ENCODE assay signal across 21 cellular contexts in the genomic region with DNA sequence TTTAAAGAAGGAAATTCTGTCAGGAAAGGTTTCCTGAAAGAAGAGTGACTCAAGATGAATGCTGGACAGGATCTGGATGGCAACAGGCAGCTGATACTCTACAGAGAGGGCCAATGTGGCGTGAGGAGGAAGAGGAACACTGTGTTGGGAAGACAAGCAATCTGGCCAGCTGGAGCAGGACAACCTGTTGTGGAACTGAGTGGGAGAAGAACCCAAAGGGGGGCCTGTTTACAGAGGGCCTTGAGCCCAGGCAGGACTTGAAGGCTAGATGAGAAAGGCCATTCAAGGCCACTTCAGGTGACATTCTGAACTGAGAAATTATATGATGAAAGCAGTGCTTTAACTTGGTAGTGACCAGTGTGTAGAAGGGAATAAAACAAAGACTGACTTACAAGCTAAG. TPM values are rescaled to one million over a fixed set of nuclear protein-coding genes. Genes with fewer than 3 reads are reported as not detected.
DNase-seq lines count a peak whose midpoint lies in the region; ATAC-seq, FAIRE-seq and TF ChIP-seq lines count a peak whose summit lies in the region.
"Had no signal": no experiment of that assay in that cellular context is flagged by ENCODE, and none has a peak within 500 bp of the region (broad histone marks: within the 10 kb centered on the region; RNA-seq: fewer than 3 reads in every experiment).

No MANE protein-coding gene starts in this region.

- ATAC-seq in activated CD8-positive, alpha-beta T cell treated with anti-CD3 and anti-CD28 coated beads for 36 hours = no peak
- ATAC-seq in activated CD8-positive, alpha-beta T cell treated with anti-CD3 and anti-CD28 coated beads, Interleukin-2, amount 10 ng/mL, durations not matched to agents 7 days and 5 days = no peak
- ATAC-seq in CD4-positive, alpha-beta T cell (ENCODE audit: poor library complexity) = no peak
- ATAC-seq in body of pancreas (peak; percentile 93), pancreas (peak; percentile 88 to 97 (median 94)), HG03159 (IDR thresholded peaks at IDR 0.05; ENCODE audit: unreplicated experiment) (no peak)
- ATAC-seq: GM23338 had no signal

- H3K4me1 ChIP-seq in body of pancreas = peaks cover 33% of the 10 kb centered on the region
- H3K4me1 ChIP-seq in pancreas = peaks cover 5 to 18% (median 16%) of the 10 kb centered on the region in 3 donors

- CTCF ChIA-PET in activated CD8-positive, alpha-beta T cell treated with anti-CD3 and anti-CD28 coated beads for 36 hours (lab: Charles Lee) = no interaction called here
- CTCF ChIA-PET in activated CD8-positive, alpha-beta T cell treated with anti-CD3 and anti-CD28 coated beads, Interleukin-2, amount 10 ng/mL, durations not matched to agents 7 days and 5 days (lab: Charles Lee) = no interaction called here
- CTCF ChIA-PET in CD4-positive, alpha-beta T cell (lab: Charles Lee) = interaction anchor here (1.3 kb wide), 1 partner anchor 10 kb away, joined by 3 read pairs; no protein-coding TSS in a partner anchor

- no peaks in the 10 kb centered on the region for H3K27me3 Mint-ChIP-seq in activated CD8-positive, alpha-beta T cell treated with anti-CD3 and anti-CD28 coated beads for 36 hours
- no peaks in the 10 kb centered on the region for H3K27me3 Mint-ChIP-seq in activated CD8-positive, alpha-beta T cell treated with anti-CD3 and anti-CD28 coated beads, Interleukin-2, amount 10 ng/mL, durations not matched to agents 7 days and 5 days (ENCODE audit: low read depth)
- H3K27me3 Mint-ChIP-seq in CD4-positive, alpha-beta T cell = no peaks in the 10 kb centered on the region

- no peak for TF ChIP-seq CTCF in activated CD8-positive, alpha-beta T cell treated with anti-CD3 and anti-CD28 coated beads for 36 hours (IDR thresholded peaks at IDR 0.05)
- TF ChIP-seq CTCF in CD4-positive, alpha-beta T cell (IDR thresholded peaks at IDR 0.05) = no peak
- TF ChIP-seq CTCF in body of pancreas (IDR thresholded peaks at IDR 0.05) (no peak), pancreas (IDR thresholded peaks at IDR 0.05) (no peak), coronary artery (IDR thresholded peaks at IDR 0.05) (no peak)

- no peak overlapping the region for H3K4me3 ChIP-seq in body of pancreas
- no peak overlapping the region for H3K4me3 ChIP-seq in pancreas
- H3K4me3 ChIP-seq in coronary artery = no peak overlapping the region
- H3K4me3 ChIP-seq: BLaER1 treated with 17β-estradiol and CSF1 and Interleukin-3, amounts not matched to agents 10 nM and 100 nM; GM23338; uterus had no signal

- POLR2A ChIA-PET in activated CD8-positive, alpha-beta T cell treated with anti-CD3 and anti-CD28 coated beads for 36 hours (lab: Charles Lee) = interaction anchor here (1.2 kb wide), 1 partner anchor 73 kb away, joined by 3 read pairs; a partner anchor contains a TSS
- POLR2A ChIA-PET in activated CD8-positive, alpha-beta T cell treated with anti-CD3 and anti-CD28 coated beads, Interleukin-2, amount 10 ng/mL, durations not matched to agents 7 days and 5 days (lab: Charles Lee) = no interaction called here
- POLR2A ChIA-PET in CD4-positive, alpha-beta T cell (lab: Charles Lee) = no interaction called here

- no peak for TF ChIP-seq POLR2A in body of pancreas (IDR thresholded peaks at IDR 0.05)

- H3K27ac ChIP-seq in CD4-positive, alpha-beta T cell (ENCODE audit: low read depth, low read length) = no peak overlapping the region
- H3K27ac ChIP-seq in body of pancreas (peak overlapping the region in 1 of 4 donors; percentile 52), pancreas (no peak overlapping the region), coronary artery (no peak overlapping the region)
- H3K27ac ChIP-seq: BLaER1 treated with 17β-estradiol and CSF1 and Interleukin-3, amounts not matched to agents 10 nM and 100 nM; uterus had no signal

- no peaks in the 10 kb centered on the region for H3K9me3 ChIP-seq in CD4-positive, alpha-beta T cell (ENCODE audit: control insufficient read depth, low read length)
- no peaks in the 10 kb centered on the region for H3K9me3 ChIP-seq in body of pancreas
- no peaks in the 10 kb centered on the region for H3K9me3 ChIP-seq in pancreas
- H3K9me3 ChIP-seq: BLaER1 treated with 17β-estradiol and CSF1 and Interleukin-3, amounts not matched to agents 10 nM and 100 nM; uterus had no signal

- FAIRE-seq in pancreas (lab: Jason Lieb, UNC) = no peak
- FAIRE-seq: endometrium had no signal

- no peaks in the 10 kb centered on the region for H3K27me3 ChIP-seq in CD4-positive, alpha-beta T cell (ENCODE audit: control insufficient read depth, insufficient read depth, low read length)
- H3K27me3 ChIP-seq in body of pancreas (no peaks in the 10 kb centered on the region), pancreas (no peaks in the 10 kb centered on the region)
- H3K27me3 ChIP-seq: BLaER1 treated with 17β-estradiol and CSF1 and Interleukin-3, amounts not matched to agents 10 nM and 100 nM; uterus had no signal

- peak overlapping the region; percentile 51 for H3K27ac Mint-ChIP-seq in activated CD8-positive, alpha-beta T cell treated with anti-CD3 and anti-CD28 coated beads for 36 hours
- no peak overlapping the region for H3K27ac Mint-ChIP-seq in activated CD8-positive, alpha-beta T cell treated with anti-CD3 and anti-CD28 coated beads, Interleukin-2, amount 10 ng/mL, durations not matched to agents 7 days and 5 days
- peak overlapping the region; percentile 0 for H3K27ac Mint-ChIP-seq in CD4-positive, alpha-beta T cell
- H3K27ac Mint-ChIP-seq: GM23338 had no signal

- H3K9me3 Mint-ChIP-seq in activated CD8-positive, alpha-beta T cell treated with anti-CD3 and anti-CD28 coated beads for 36 hours = no peaks in the 10 kb centered on the region
- no peaks in the 10 kb centered on the region for H3K9me3 Mint-ChIP-seq in activated CD8-positive, alpha-beta T cell treated with anti-CD3 and anti-CD28 coated beads, Interleukin-2, amount 10 ng/mL, durations not matched to agents 7 days and 5 days (ENCODE audit: insufficient read depth)
- no peaks in the 10 kb centered on the region for H3K9me3 Mint-ChIP-seq in CD4-positive, alpha-beta T cell
- H3K9me3 Mint-ChIP-seq: GM23338 had no signal

- DNase-seq in activated CD8-positive, alpha-beta T cell treated with anti-CD3 and anti-CD28 coated beads for 36 hours = no peak
- no peak for DNase-seq in activated CD8-positive, alpha-beta T cell treated with anti-CD3 and anti-CD28 coated beads, Interleukin-2, amount 10 ng/mL, durations not matched to agents 7 days and 5 days
- no peak for DNase-seq in CD4-positive, alpha-beta T cell
- DNase-seq in body of pancreas (peak; percentile 59 to 81 (median 67)), pancreas (peak in 4 of 6 donors; percentile 45 to 73 (median 60)), coronary artery (ENCODE audit: low spot score) (no peak), SIG-M5 treated with dmso at 0.1 percent for 504 hours (lab: John Stamatoyannopoulos, UW; ENCODE audit: unreplicated experiment) (no peak)
- DNase-seq: ACHN; activated CD4-positive, CD25-positive, alpha-beta regulatory T cell; activated CD8-positive, alpha-beta memory T cell treated with anti-CD3 and anti-CD28 coated beads for 24 hours; cortex of kidney; glutamatergic neuron; NCI-H748 treated with DMSO at 0.1 percent for 48 hours; OCI-M1; posterior cingulate gyrus; T1000; uterus had no signal

- intact Hi-C loops in activated CD8-positive, alpha-beta T cell treated with anti-CD3 and anti-CD28 coated beads for 36 hours (cut with micrococcal nuclease) = no loop called here
- intact Hi-C loops in CD4-positive, alpha-beta T cell (cut with DNase I, micrococcal nuclease) = no loop called here
- intact Hi-C loops in body of pancreas (cut with DNase I) = no loop called here
- intact Hi-C loops in pancreas (cut with DNase I) = no loop called here

- WGBS in body of pancreas, 2 donors = 33 to 38% methylated on average over 1 of the region's 1 CpG
- 27 to 32% methylated on average over 1 of the region's 1 CpG for WGBS in pancreas, 2 donors

- peaks cover 56% of the 10 kb centered on the region for H3K36me3 Mint-ChIP-seq in activated CD8-positive, alpha-beta T cell treated with anti-CD3 and anti-CD28 coated beads for 36 hours (ENCODE audit: low read depth)
- H3K36me3 Mint-ChIP-seq in activated CD8-positive, alpha-beta T cell treated with anti-CD3 and anti-CD28 coated beads, Interleukin-2, amount 10 ng/mL, durations not matched to agents 7 days and 5 days (ENCODE audit: low read depth) = peaks cover 52% of the 10 kb centered on the region
- H3K36me3 Mint-ChIP-seq in CD4-positive, alpha-beta T cell (ENCODE audit: low read depth) = peaks cover 67% of the 10 kb centered on the region

- peaks cover 53% of the 10 kb centered on the region for H3K4me1 Mint-ChIP-seq in activated CD8-positive, alpha-beta T cell treated with anti-CD3 and anti-CD28 coated beads for 36 hours (ENCODE audit: low read depth)
- peaks cover 40% of the 10 kb centered on the region for H3K4me1 Mint-ChIP-seq in activated CD8-positive, alpha-beta T cell treated with anti-CD3 and anti-CD28 coated beads, Interleukin-2, amount 10 ng/mL, durations not matched to agents 7 days and 5 days (ENCODE audit: low read depth)
- peaks cover 47% of the 10 kb centered on the region for H3K4me1 Mint-ChIP-seq in CD4-positive, alpha-beta T cell (ENCODE audit: low read depth)
- H3K4me1 Mint-ChIP-seq: GM23338 had no signal

- H3K36me3 ChIP-seq in body of pancreas (replicated peaks in 1 of 2; ENCODE audit: insufficient read depth in 1 of 2, low read depth in 2 of 2) (peaks cover 0 to 9% of the 10 kb centered on the region in 2 donors), pancreas (peaks cover 0 to 7% (median 3%) of the 10 kb centered on the region in 3 donors)
- H3K36me3 ChIP-seq: uterus had no signal

- H3K4me3 Mint-ChIP-seq in activated CD8-positive, alpha-beta T cell treated with anti-CD3 and anti-CD28 coated beads for 36 hours = no peak overlapping the region
- H3K4me3 Mint-ChIP-seq in activated CD8-positive, alpha-beta T cell treated with anti-CD3 and anti-CD28 coated beads, Interleukin-2, amount 10 ng/mL, durations not matched to agents 7 days and 5 days = no peak overlapping the region
- H3K4me3 Mint-ChIP-seq in CD4-positive, alpha-beta T cell = no peak overlapping the region
- H3K4me3 Mint-ChIP-seq: GM23338 had no signal

RNA-seq across cellular contexts. Expression of a gene that starts 8.5 kb away (rescaled TPM):
- total RNA-seq in activated CD8-positive, alpha-beta T cell treated with anti-CD3 and anti-CD28 coated beads for 36 hours = 10 to 100 TPM; 41.4 to 49.6 TPM
- 10 to 100 TPM; 39.4 to 43.6 TPM for total RNA-seq in activated CD8-positive, alpha-beta T cell treated with anti-CD3 and anti-CD28 coated beads, Interleukin-2, amount 10 ng/mL, durations not matched to agents 7 days and 5 days
- total RNA-seq in CD4-positive, alpha-beta T cell = 10 to 100 TPM; 75.1 to 81.1 TPM
- total RNA-seq in body of pancreas (10 to 100 TPM; 13.0 to 37.9 TPM), pancreas (10 to 100 TPM; 10.7 to 25.6 (median 13.7) TPM)
- 1 to 10 TPM; 6.9 to 9.3 TPM for polyA plus RNA-seq in pancreas

Comparison
In these comparisons a context has a peak if more than half of its experiments do, and no peak if none do; other contexts are left out.
1. ATAC-seq: peak in body of pancreas (single experiment) and pancreas (4 of 4); none in activated CD8-positive, alpha-beta T cell treated with anti-CD3 and anti-CD28 coated beads for 36 hours (single experiment), activated CD8-positive, alpha-beta T cell treated with anti-CD3 and anti-CD28 coated beads, Interleukin-2, amount 10 ng/mL, durations not matched to agents 7 days and 5 days (single experiment), CD4-positive, alpha-beta T cell (single experiment) and HG03159 (single experiment).
2. DNase-seq: peak in body of pancreas (4 of 4) and pancreas (4 of 6); none in activated CD8-positive, alpha-beta T cell treated with anti-CD3 and anti-CD28 coated beads for 36 hours (single experiment), activated CD8-positive, alpha-beta T cell treated with anti-CD3 and anti-CD28 coated beads, Interleukin-2, amount 10 ng/mL, durations not matched to agents 7 days and 5 days (single experiment), CD4-positive, alpha-beta T cell (0 of 10), coronary artery (single experiment) and SIG-M5 treated with dmso at 0.1 percent for 504 hours (single experiment).